In genomic region chr21:18620421-18620820, GRCh38 we compare ENCODE assay signal across 28 cellular contexts.
"Had no signal": no experiment of that assay in that cellular context is flagged by ENCODE, and none has a peak within 500 bp of the region (broad histone marks: within the 10 kb centered on the region; RNA-seq: fewer than 3 reads in every experiment).

No MANE protein-coding gene starts in this region.

- H3K9me2 ChIP-seq: SK-N-SH had no signal

- H3K4me3 ChIP-seq: adrenal gland, body of pancreas, SJSA1 had no signal

- DNase-seq: activated CD4-positive, alpha-beta T cell treated with anti-CD3 and anti-CD28 coated beads for 36 hours; activated CD4-positive, alpha-beta T cell treated with anti-CD3 and anti-CD28 coated beads, Interleukin-2, amount 10 ng/mL, durations not matched to agents 7 days and 5 days; activated CD4-positive, alpha-beta T cell treated with anti-CD3 and anti-CD28 coated beads, Interleukin-2, amount 50 U/mL, for 48 hours; activated CD8-positive, alpha-beta T cell treated with anti-CD3 and anti-CD28 coated beads, Interleukin-2, amount 10 ng/mL, durations not matched to agents 7 days and 5 days; activated gamma-delta T cell; activated naive CD4-positive, alpha-beta T cell treated with Interleukin-2 at 50 U/mL for 16 hours; activated T-cell treated with anti-CD3 and anti-CD28 coated beads, Interleukin-2, amount 50 U/mL, for 24 hours; adrenal gland; body of pancreas; caudate nucleus; cerebellar nuclear complex; KBM-7; NCI-H1105; NCI-H1417 treated with DMSO at 0.1 percent for 48 hours; NCI-H187 treated with DMSO at 0.1 percent for 48 hours; NCI-H2081; NCI-H345; NCI-H524 treated with DMSO at 0.1 percent for 48 hours; NCI-H748 treated with DMSO at 0.1 percent for 48 hours; SHP77 treated with DMSO at 0.1 percent for 48 hours; SK-N-SH; T-helper 1 cell; T-helper 2 cell; T-helper 9 cell had no signal

- H3K9me3 ChIP-seq: adrenal gland, body of pancreas, SJSA1, SK-N-SH had no signal

- H3K9ac ChIP-seq: SK-N-SH had no signal

- H3K27ac ChIP-seq: adrenal gland, body of pancreas, SJSA1 had no signal

- H3K27me3 ChIP-seq: adrenal gland, body of pancreas, SJSA1 had no signal

- ATAC-seq: activated CD4-positive, alpha-beta T cell treated with anti-CD3 and anti-CD28 coated beads for 36 hours; activated CD4-positive, CD25-positive, alpha-beta regulatory T cell treated with anti-CD3 and anti-CD28 coated beads, Interleukin-2, amount 50 U/mL, for 24 hours; activated CD8-positive, alpha-beta T cell treated with anti-CD3 and anti-CD28 coated beads, Interleukin-2, amount 10 ng/mL, durations not matched to agents 7 days and 5 days; body of pancreas; Panc1; WTC11 had no signal

- H3K4me2 ChIP-seq: SK-N-SH had no signal

- H3K36me3 ChIP-seq: adrenal gland, SJSA1 had no signal

- H3K4me1 ChIP-seq: adrenal gland, body of pancreas, SJSA1 had no signal
